ENCODE assay signal across 11 cellular contexts in genomic region chr17:12022310-12022709, GRCh38. TPM values are rescaled to one million over a fixed set of nuclear protein-coding genes. Genes with fewer than 3 reads are reported as not detected.
DNase-seq lines count a peak whose midpoint lies in the region; ATAC-seq and TF ChIP-seq lines count a peak whose summit lies in the region.
"Had no signal": no experiment of that assay in that cellular context is flagged by ENCODE, and none has a peak within 500 bp of the region (broad histone marks: within the 10 kb centered on the region; RNA-seq: fewer than 3 reads in every experiment).

No MANE protein-coding gene starts in this region.

- no peaks in the 10 kb centered on the region for H3K9me3 Mint-ChIP-seq in activated T-cell treated with anti-CD3 and anti-CD28 coated beads, Interleukin-2, amount 50 U/mL, for 72 hours
- no peaks in the 10 kb centered on the region for H3K9me3 Mint-ChIP-seq in stimulated activated effector memory CD8-positive, alpha-beta T cell treated with anti-CD3 and anti-CD28 coated beads, Interleukin-12 subunit alpha, Interleukin-12 subunit beta, amount 100 ng/mL, for 72 hours
- H3K9me3 Mint-ChIP-seq: dendritic cell treated with granulocyte-macrophage colony-stimulating factor and Interleukin-4, amounts not matched to agents 40 ng/mL and 50 ng/mL, for 4 days had no signal

- H3K4me1 Mint-ChIP-seq in activated T-cell treated with anti-CD3 and anti-CD28 coated beads, Interleukin-2, amount 50 U/mL, for 72 hours (ENCODE audit: low read depth), result peaks cover 62% of the 10 kb centered on the region
- peaks cover 35% of the 10 kb centered on the region for H3K4me1 Mint-ChIP-seq in T-helper 17 cell
- peaks cover 58% of the 10 kb centered on the region for H3K4me1 Mint-ChIP-seq in stimulated activated effector memory CD8-positive, alpha-beta T cell treated with anti-CD3 and anti-CD28 coated beads, Interleukin-12 subunit alpha, Interleukin-12 subunit beta, amount 100 ng/mL, for 72 hours

- no peak for TF ChIP-seq CTCF in fibroblast of villous mesenchyme (IDR thresholded peaks at IDR 0.05; ENCODE audit: insufficient read depth, low read depth, low read length)

- H3K4me3 ChIP-seq in fibroblast of villous mesenchyme (ENCODE audit: low read depth, low read length), result peak overlapping the region; percentile 73

- no peak for ATAC-seq in activated T-cell treated with anti-CD3 and anti-CD28 coated beads, Interleukin-2, amount 50 U/mL, for 72 hours (replicated peaks in 1 of 2)
- no peak for ATAC-seq in T-helper 17 cell
- no peak for ATAC-seq in stimulated activated effector memory CD8-positive, alpha-beta T cell treated with anti-CD3 and anti-CD28 coated beads, Interleukin-12 subunit alpha, Interleukin-12 subunit beta, amount 100 ng/mL, for 72 hours
- ATAC-seq: left cardiac atrium had no signal

- DNase-seq in activated T-cell treated with anti-CD3 and anti-CD28 coated beads, Interleukin-2, amount 50 U/mL, for 72 hours, result no peak
- no peak for DNase-seq in activated T-cell treated with anti-CD3 and anti-CD28 coated beads, Interleukin-2, amount 50 U/mL, for 48 hours
- DNase-seq in T-helper 17 cell, result no peak
- no peak for DNase-seq in fibroblast of villous mesenchyme (ENCODE audit: low read depth)
- DNase-seq in stimulated activated effector memory CD8-positive, alpha-beta T cell treated with anti-CD3 and anti-CD28 coated beads, Interleukin-12 subunit alpha, Interleukin-12 subunit beta, amount 100 ng/mL, for 72 hours (ENCODE audit: low spot score in 2 of 2), result no peak
- no peak for DNase-seq in hypothalamus (lab: John Stamatoyannopoulos, UW)
- no peak for DNase-seq in NCI-H748 (lab: John Stamatoyannopoulos, UW; ENCODE audit: unreplicated experiment)
- no peak for DNase-seq in NCI-H1436 (lab: John Stamatoyannopoulos, UW)
- DNase-seq: left cardiac atrium, transverse colon had no signal

- peak overlapping the region; percentile 76 to 91 for H3K4me3 Mint-ChIP-seq in activated T-cell treated with anti-CD3 and anti-CD28 coated beads, Interleukin-2, amount 50 U/mL, for 72 hours
- peak overlapping the region; percentile 57 for H3K4me3 Mint-ChIP-seq in T-helper 17 cell
- H3K4me3 Mint-ChIP-seq in stimulated activated effector memory CD8-positive, alpha-beta T cell treated with anti-CD3 and anti-CD28 coated beads, Interleukin-12 subunit alpha, Interleukin-12 subunit beta, amount 100 ng/mL, for 72 hours, result peak overlapping the region; percentile 62

- H3K9me3 ChIP-seq in T-helper 17 cell (ENCODE audit: control insufficient read depth, low read length, poor library complexity, severe bottlenecking), result no peaks in the 10 kb centered on the region
- H3K9me3 ChIP-seq: transverse colon had no signal

- peaks cover 0 to 5% of the 10 kb centered on the region in 2 donors for H3K36me3 Mint-ChIP-seq in activated T-cell treated with anti-CD3 and anti-CD28 coated beads, Interleukin-2, amount 50 U/mL, for 72 hours (ENCODE audit: insufficient read depth in 2 of 2)
- H3K36me3 Mint-ChIP-seq in T-helper 17 cell (ENCODE audit: low read depth), result no peaks in the 10 kb centered on the region
- H3K36me3 Mint-ChIP-seq in stimulated activated effector memory CD8-positive, alpha-beta T cell treated with anti-CD3 and anti-CD28 coated beads, Interleukin-12 subunit alpha, Interleukin-12 subunit beta, amount 100 ng/mL, for 72 hours, result no peaks in the 10 kb centered on the region

- peak overlapping the region; percentile 76 for H3K27ac Mint-ChIP-seq in activated T-cell treated with anti-CD3 and anti-CD28 coated beads, Interleukin-2, amount 50 U/mL, for 72 hours
- H3K27ac Mint-ChIP-seq in T-helper 17 cell, result peak overlapping the region; percentile 19
- no peak overlapping the region for H3K27ac Mint-ChIP-seq in stimulated activated effector memory CD8-positive, alpha-beta T cell treated with anti-CD3 and anti-CD28 coated beads, Interleukin-12 subunit alpha, Interleukin-12 subunit beta, amount 100 ng/mL, for 72 hours

- H3K27me3 Mint-ChIP-seq in activated T-cell treated with anti-CD3 and anti-CD28 coated beads, Interleukin-2, amount 50 U/mL, for 72 hours (ENCODE audit: low read depth), result peaks cover 7% of the 10 kb centered on the region
- no peaks in the 10 kb centered on the region for H3K27me3 Mint-ChIP-seq in T-helper 17 cell

RNA-seq across cellular contexts. Expression of gene MAP2K4, which starts 1.6 kb away (rescaled TPM):
- total RNA-seq in activated T-cell treated with anti-CD3 and anti-CD28 coated beads, Interleukin-2, amount 50 U/mL, for 72 hours, result 10 to 100 TPM; 24.9 to 29.1 TPM
- total RNA-seq in T-helper 17 cell, result 10 to 100 TPM; 23.6 to 27.0 TPM
- total RNA-seq in fibroblast of villous mesenchyme, result 26.1 and 39.3 TPM in 2 replicates

RNA-seq across cellular contexts. Expression of gene ZNF18, which starts 25.0 kb away (rescaled TPM):
- 10 to 100 TPM; 10.9 to 13.1 TPM for total RNA-seq in activated T-cell treated with anti-CD3 and anti-CD28 coated beads, Interleukin-2, amount 50 U/mL, for 72 hours
- total RNA-seq in T-helper 17 cell (10 to 100 TPM; 13.9 to 15.0 TPM), fibroblast of villous mesenchyme (9.7 and 10.4 TPM in 2 replicates)
